ENCODE assay signal across 8 cellular contexts in the genomic region with DNA sequence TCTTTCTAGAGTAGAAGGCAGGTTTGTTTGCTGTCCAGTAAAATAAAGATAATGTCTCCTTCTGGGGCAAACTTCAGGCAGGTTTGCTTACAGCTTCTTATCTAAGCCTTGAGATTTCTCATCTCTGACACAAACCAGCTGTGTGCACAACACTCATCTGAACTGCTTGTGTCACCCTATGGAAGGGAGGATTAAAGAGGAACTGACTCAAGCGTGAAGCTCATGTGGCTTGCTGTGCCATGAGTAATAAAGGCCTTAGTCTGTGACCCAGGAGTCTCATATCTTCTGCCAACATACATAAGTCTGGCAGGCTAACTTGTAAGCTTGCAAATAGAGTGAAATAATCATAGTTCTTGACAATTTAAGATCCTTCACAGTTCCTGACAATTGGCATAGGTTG. TPM values are rescaled to one million over a fixed set of nuclear protein-coding genes. Genes with fewer than 3 reads are reported as not detected.
DNase-seq lines count a peak whose midpoint lies in the region; ATAC-seq and TF ChIP-seq lines count a peak whose summit lies in the region.

No MANE protein-coding gene starts in this region.

- H3K4me1 ChIP-seq in mesendoderm (ENCODE audit: control insufficient read depth, low read depth, low read length) (peaks cover under 1% of the 10 kb centered on the region), neuronal stem cell (ENCODE audit: control insufficient read depth in 2 of 2, insufficient read depth in 1 of 2, low read depth in 1 of 2, low read length in 2 of 2) (peaks cover 0 to 2% of the 10 kb centered on the region in 2 donors)

- intact Hi-C loops in head of caudate nucleus (cut with DNase I), result no loop called here

- H3K27me3 Mint-ChIP-seq in T-helper 2 cell treated with Interferon-gamma antibody and Interleukin-4, amounts not matched to agents 5 μg/mL and 100 μg/mL, for 36 hours (ENCODE audit: low read depth), result peaks cover 12% of the 10 kb centered on the region

- H3K4me1 Mint-ChIP-seq in T-helper 2 cell treated with Interferon-gamma antibody and Interleukin-4, amounts not matched to agents 5 μg/mL and 100 μg/mL, for 36 hours (ENCODE audit: low read depth), result no peaks in the 10 kb centered on the region

- H2AK5ac ChIP-seq in mesendoderm (ENCODE audit: low read length) (no peak overlapping the region), neuronal stem cell (ENCODE audit: low read depth, low read length) (no peak overlapping the region)

- no peak overlapping the region for H3K9ac ChIP-seq in mesendoderm (ENCODE audit: low read length)
- no peak overlapping the region for H3K9ac ChIP-seq in neuronal stem cell (ENCODE audit: low read depth, low read length, poor library complexity)

- H3K4me3 Mint-ChIP-seq in T-helper 2 cell treated with Interferon-gamma antibody and Interleukin-4, amounts not matched to agents 5 μg/mL and 100 μg/mL, for 36 hours, result no peak overlapping the region

- no peak overlapping the region for H4K91ac ChIP-seq in neuronal stem cell (ENCODE audit: low read depth, low read length, poor library complexity)

- no peaks in the 10 kb centered on the region; the same call in 1 of the 2 replicates for H3K27me3 ChIP-seq in GM06990 (replicated peaks; ENCODE audit: control insufficient read depth, insufficient read depth, low read length)
- H3K27me3 ChIP-seq in mesendoderm (ENCODE audit: insufficient read depth, low read length, poor library complexity), result no peaks in the 10 kb centered on the region
- H3K27me3 ChIP-seq in neuronal stem cell (ENCODE audit: control insufficient read depth in 3 of 3, insufficient read depth in 3 of 3, low read depth in 1 of 3, low read length in 3 of 3), result peaks cover 0 to 7% (median 0%) of the 10 kb centered on the region in 3 experiments

- no peak overlapping the region for H2BK12ac ChIP-seq in neuronal stem cell (ENCODE audit: low read length)

- no CpG with 5 or more reads among the region's 1 CpG for WGBS in mesendoderm (ENCODE audit: extremely low coverage, insufficient coverage, low lambda C conversion rate)
- no CpG with 5 or more reads among the region's 1 CpG for WGBS in neuronal stem cell (ENCODE audit: extremely low coverage in 2 of 2, insufficient read length in 2 of 2, insufficient replicate concordance in 1 of 2), 2 donors

- H3K23ac ChIP-seq in mesendoderm (ENCODE audit: low read length), result no peak overlapping the region
- H3K23ac ChIP-seq in neuronal stem cell (ENCODE audit: low read depth, low read length, poor library complexity), result no peak overlapping the region

- H3K4ac ChIP-seq in mesendoderm (ENCODE audit: low read depth, low read length) (no peak overlapping the region), neuronal stem cell (ENCODE audit: low read length) (no peak overlapping the region)

- DNase-seq in GM06990 (ENCODE audit: extremely low read depth, insufficient read length) (peak; percentile 13), mesendoderm (peak; percentile 27), neuronal stem cell (ENCODE audit: low spot score) (no peak), C1 segment of cervical spinal cord (lab: John Stamatoyannopoulos, UW) (no peak), head of caudate nucleus (no peak), NCI-H1436 treated with DMSO at 0.1 percent for 48 hours (lab: John Stamatoyannopoulos, UW) (no peak)
- DNase-seq in T-helper 2 cell treated with Interferon-gamma antibody and Interleukin-4, amounts not matched to agents 5 μg/mL and 100 μg/mL, for 36 hours (ENCODE audit: low spot score), result peak; percentile 15

- no peak overlapping the region for H2BK5ac ChIP-seq in mesendoderm (ENCODE audit: low read length)
- no peak overlapping the region for H2BK5ac ChIP-seq in neuronal stem cell (ENCODE audit: low read length)

- H3K18ac ChIP-seq in mesendoderm (ENCODE audit: low read length) (no peak overlapping the region), neuronal stem cell (ENCODE audit: low read length) (no peak overlapping the region)

- H2BK120ac ChIP-seq in mesendoderm (ENCODE audit: low read depth, low read length), result no peak overlapping the region
- H2BK120ac ChIP-seq in neuronal stem cell (ENCODE audit: low read depth, low read length), result no peak overlapping the region

- H3K27ac ChIP-seq in mesendoderm (ENCODE audit: low read depth, low read length) (no peak overlapping the region), neuronal stem cell (replicated peaks; ENCODE audit: low read length) (no peak overlapping the region)

- peaks cover 4% of the 10 kb centered on the region for H3K9me3 Mint-ChIP-seq in T-helper 2 cell treated with Interferon-gamma antibody and Interleukin-4, amounts not matched to agents 5 μg/mL and 100 μg/mL, for 36 hours

- ATAC-seq in HG02885 (IDR thresholded peaks at IDR 0.05; ENCODE audit: poor library complexity, unreplicated experiment), result peak; percentile 60

- H4K5ac ChIP-seq in mesendoderm (ENCODE audit: low read length), result no peak overlapping the region

- H3K36me3 ChIP-seq in GM06990 (ENCODE audit: control insufficient read depth, insufficient read depth, low read length) (no peaks in the 10 kb centered on the region), mesendoderm (ENCODE audit: control insufficient read depth, insufficient read depth, low read length) (no peaks in the 10 kb centered on the region), neuronal stem cell (replicated peaks in 1 of 2; ENCODE audit: control insufficient read depth in 2 of 2, insufficient read depth in 2 of 2, low read length in 2 of 2) (no peaks in the 10 kb centered on the region)

- H3K4me2 ChIP-seq in mesendoderm (ENCODE audit: low read length) (no peak overlapping the region), neuronal stem cell (ENCODE audit: insufficient read depth, low read length, poor library complexity, severe bottlenecking) (no peak overlapping the region)

- no peaks in the 10 kb centered on the region for H3K9me3 ChIP-seq in neuronal stem cell (replicated peaks in 1 of 2; ENCODE audit: control insufficient read depth in 2 of 2, insufficient read depth in 1 of 2, low read depth in 1 of 2, low read length in 2 of 2)

- no peaks in the 10 kb centered on the region for H3K79me2 ChIP-seq in mesendoderm (ENCODE audit: control insufficient read depth, insufficient read depth, low read length)

- H4K8ac ChIP-seq in mesendoderm (ENCODE audit: low read depth, low read length) (no peak overlapping the region), neuronal stem cell (ENCODE audit: low read depth, low read length) (no peak overlapping the region)

- no peaks in the 10 kb centered on the region for H3K36me3 Mint-ChIP-seq in T-helper 2 cell treated with Interferon-gamma antibody and Interleukin-4, amounts not matched to agents 5 μg/mL and 100 μg/mL, for 36 hours (ENCODE audit: low read depth)

- H3K4me3 ChIP-seq in GM06990 (replicated peaks; ENCODE audit: low read depth, low read length) (no peak overlapping the region), mesendoderm (ENCODE audit: low read length) (no peak overlapping the region), neuronal stem cell (ENCODE audit: low read length in 2 of 2) (no peak overlapping the region)

- no peak overlapping the region for H3K14ac ChIP-seq in neuronal stem cell (ENCODE audit: low read length)

- no peak for TF ChIP-seq CTCF in GM06990 (IDR thresholded peaks at IDR 0.05; ENCODE audit: insufficient read depth, low read length, poor library complexity, severe bottlenecking)

- H3K56ac ChIP-seq in mesendoderm (ENCODE audit: low read length), result no peak overlapping the region

- H3K79me1 ChIP-seq in mesendoderm (ENCODE audit: low read length), result no peaks in the 10 kb centered on the region
- H3K79me1 ChIP-seq in neuronal stem cell (ENCODE audit: low read depth, low read length), result no peaks in the 10 kb centered on the region

- no peak overlapping the region for H2BK15ac ChIP-seq in mesendoderm (replicated peaks; ENCODE audit: low read depth)
- H2BK15ac ChIP-seq in neuronal stem cell (ENCODE audit: low read length), result no peak overlapping the region

- H2AFZ ChIP-seq in neuronal stem cell (ENCODE audit: low read length), result no peak overlapping the region

- no peak overlapping the region for H3K27ac Mint-ChIP-seq in T-helper 2 cell treated with Interferon-gamma antibody and Interleukin-4, amounts not matched to agents 5 μg/mL and 100 μg/mL, for 36 hours

RNA-seq across cellular contexts. Expression of a gene that starts 24.2 kb away (rescaled TPM):
- 0.39 TPM for polyA plus RNA-seq in mesendoderm (2013, experiment 1 of 2)
- polyA plus RNA-seq in mesendoderm (2013, experiment 2 of 2), result 0.41 TPM
- not detected for polyA plus RNA-seq in neuronal stem cell (2013, experiment 1 of 2)
- polyA plus RNA-seq in neuronal stem cell (2013, experiment 2 of 2), result 0.07 TPM

Comparison
In these comparisons a context has a peak if more than half of its experiments do, and no peak if none do; other contexts are left out.
1. DNase-seq: peak in GM06990 (single experiment), T-helper 2 cell treated with Interferon-gamma antibody and Interleukin-4, amounts not matched to agents 5 μg/mL and 100 μg/mL, for 36 hours (single experiment) and mesendoderm (single experiment); none in neuronal stem cell (single experiment), C1 segment of cervical spinal cord (0 of 14), head of caudate nucleus (0 of 42) and NCI-H1436 treated with DMSO at 0.1 percent for 48 hours (single experiment).